Comparison of ENCODE assay signal across 12 cellular contexts in the genomic region with DNA sequence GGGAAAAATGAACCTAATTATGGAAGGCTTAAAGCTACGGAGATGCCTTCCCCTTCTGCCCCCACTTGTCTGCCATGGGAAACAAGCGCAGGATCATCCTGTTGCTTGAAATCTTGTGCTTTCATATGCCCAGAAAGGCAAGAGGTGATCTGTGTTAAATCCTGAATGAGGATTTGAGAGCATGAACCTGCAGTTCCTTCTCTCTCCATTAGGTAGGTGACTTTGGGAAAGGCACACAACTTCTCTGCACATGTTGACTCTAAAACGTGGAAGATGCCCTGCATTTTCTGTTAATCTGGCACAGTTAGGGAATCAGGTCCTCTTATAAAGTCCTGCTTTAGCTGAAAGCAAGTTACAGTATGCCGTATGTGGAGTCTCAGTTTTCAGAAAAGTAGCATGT. TPM values are rescaled to one million over a fixed set of nuclear protein-coding genes. Genes with fewer than 3 reads are reported as not detected.
DNase-seq lines count a peak whose midpoint lies in the region; ATAC-seq, FAIRE-seq and TF ChIP-seq lines count a peak whose summit lies in the region.
"Had no signal": no experiment of that assay in that cellular context is flagged by ENCODE, and none has a peak within 500 bp of the region (broad histone marks: within the 10 kb centered on the region; RNA-seq: fewer than 3 reads in every experiment).

No MANE protein-coding gene starts in this region.

- POLR2A ChIA-PET in HCT116 (lab: Charles Lee) (no interaction called here), WTC11 (lab: Charles Lee) (no interaction called here), HepG2 (lab: Yijun Ruan, JAX) (no interaction called here)

- TF ChIP-seq RAD21 in HCT116 (IDR thresholded peaks at IDR 0.05; ENCODE audit: low read depth) (no peak), HepG2 (CRISPR knock-in tag; IDR thresholded peaks at IDR 0.05) (no peak)

- no peaks in the 10 kb centered on the region for H3K27me3 Mint-ChIP-seq in WTC11 (ENCODE audit: low read depth)

- H3F3A ChIP-seq in DOHH2 (ENCODE audit: control insufficient read depth, insufficient read depth), result no peaks in the 10 kb centered on the region

- ATAC-seq in HCT116 (peak; percentile 77), WTC11 (peak; percentile 74), HepG2 (peak; percentile 82), GM19463 (IDR thresholded peaks at IDR 0.05; ENCODE audit: unreplicated experiment) (no peak), HG02610 (IDR thresholded peaks at IDR 0.05; ENCODE audit: unreplicated experiment) (no peak)
- ATAC-seq: activated T-cell treated with anti-CD3 and anti-CD28 coated beads, Interleukin-2, amount 50 U/mL, for 72 hours had no signal

- intact Hi-C loops in HCT116 (cut with micrococcal nuclease) (no loop called here), HepG2 (cut with micrococcal nuclease; ENCODE audit: unreplicated experiment) (no loop called here), sigmoid colon (cut with DNase I) (no loop called here)

- H3K4me2 ChIP-seq in DOHH2 (ENCODE audit: low read length) (no peak overlapping the region), HCT116 (ENCODE audit: low read length) (no peak overlapping the region), HepG2 (ENCODE audit: low read depth, low read length) (no peak overlapping the region)

- no peaks in the 10 kb centered on the region for H3K79me2 ChIP-seq in DOHH2 (ENCODE audit: control insufficient read depth, low read length)
- no peaks in the 10 kb centered on the region for H3K79me2 ChIP-seq in HCT116 (ENCODE audit: insufficient read depth, low read length)
- H3K79me2 ChIP-seq in HepG2 (ENCODE audit: insufficient read depth, low read length), result no peaks in the 10 kb centered on the region

- H3K4me3 Mint-ChIP-seq in WTC11, result no peak overlapping the region
- H3K4me3 Mint-ChIP-seq: activated T-cell treated with anti-CD3 and anti-CD28 coated beads, Interleukin-2, amount 50 U/mL, for 72 hours had no signal

- FAIRE-seq in HepG2 (lab: Jason Lieb, UNC), result no peak

- no peaks in the 10 kb centered on the region for H3K4me1 ChIP-seq in DOHH2 (ENCODE audit: control insufficient read depth, low read length)
- no peaks in the 10 kb centered on the region for H3K4me1 ChIP-seq in HCT116 (ENCODE audit: control insufficient read depth in 1 of 2, insufficient read depth in 2 of 2, low read length in 2 of 2)
- no peaks in the 10 kb centered on the region for H3K4me1 ChIP-seq in HepG2 (ENCODE audit: insufficient read depth, low read length)
- H3K4me1 ChIP-seq in sigmoid colon, result no peaks in the 10 kb centered on the region

- H3K9me3 Mint-ChIP-seq in WTC11, result no peaks in the 10 kb centered on the region
- H3K9me3 Mint-ChIP-seq: activated T-cell treated with anti-CD3 and anti-CD28 coated beads, Interleukin-2, amount 50 U/mL, for 72 hours had no signal

- TF ChIP-seq CTCF in DOHH2 (IDR thresholded peaks at IDR 0.05; ENCODE audit: low read depth, low read length, poor library complexity, severe bottlenecking) (peak; percentile 13), HCT116 (IDR thresholded peaks at IDR 0.05 in 2 of 3, conservative IDR thresholded peaks at IDR 0.05 in 1 of 3; ENCODE audit: borderline replicate concordance in 1 of 3, insufficient read depth in 1 of 3, low read depth in 2 of 3, low read length in 2 of 3) (peak in 2 of 3 experiments; percentile 44 to 48; a peak in 4 of 6 replicates), WTC11 (IDR thresholded peaks at IDR 0.05) (no peak), HepG2 (CRISPR knock-in tag; IDR thresholded peaks at IDR 0.05) (no peak), sigmoid colon (IDR thresholded peaks at IDR 0.05) (no peak)

- H3K27ac ChIP-seq in DOHH2 (ENCODE audit: low read depth, low read length) (no peak overlapping the region), HCT116 (ENCODE audit: low read depth, low read length) (no peak overlapping the region), HepG2 (ENCODE audit: extremely low read length, insufficient read depth, low read length) (no peak overlapping the region), sigmoid colon (no peak overlapping the region)

- H3K9ac ChIP-seq in HCT116 (ENCODE audit: low read length) (no peak overlapping the region), HepG2 (ENCODE audit: insufficient read depth, low read depth, low read length) (no peak overlapping the region)

- TF ChIP-seq EP300 in HepG2 (IDR thresholded peaks at IDR 0.05; ENCODE audit: low read depth in 2 of 2, low read length in 2 of 2) (no peak), HepG2 (CRISPR knock-in tag; IDR thresholded peaks at IDR 0.05; ENCODE audit: borderline replicate concordance) (no peak), sigmoid colon (IDR thresholded peaks at IDR 0.05) (no peak)

- WGBS in HepG2 (ENCODE audit: low lambda C conversion rate), result 8% methylated on average over 4 of the region's 4 CpGs
- 68 to 76% methylated on average over 4 of the region's 4 CpGs for WGBS in sigmoid colon, 2 donors

- CTCF ChIA-PET in HCT116 (lab: Charles Lee) (no interaction called here), WTC11 (lab: Charles Lee) (no interaction called here), HepG2 (lab: Yijun Ruan, JAX; ENCODE audit: low intra/inter-chr PET ratio, low total read pairs) (no interaction called here)

- H3K27me3 ChIP-seq in DOHH2 (ENCODE audit: control insufficient read depth, low read length) (no peaks in the 10 kb centered on the region), HCT116 (ENCODE audit: insufficient read depth, low read length) (no peaks in the 10 kb centered on the region), HepG2 (ENCODE audit: control insufficient read depth in 1 of 2, insufficient read depth in 2 of 2, low read length in 2 of 2) (peaks cover 0 to 26% of the 10 kb centered on the region in 2 experiments; a peak in 3 of 5 replicates), sigmoid colon (no peaks in the 10 kb centered on the region)

- peaks cover 2% of the 10 kb centered on the region; the same call in 1 of the 2 replicates for H3K36me3 Mint-ChIP-seq in WTC11

- H3K36me3 ChIP-seq in DOHH2 (ENCODE audit: control insufficient read depth, low read length) (no peaks in the 10 kb centered on the region), HCT116 (ENCODE audit: control insufficient read depth in 1 of 2, insufficient read depth in 2 of 2, low read length in 2 of 2) (no peaks in the 10 kb centered on the region), HepG2 (replicated peaks in 1 of 2; ENCODE audit: control insufficient read depth in 1 of 2, insufficient read depth in 2 of 2, low read length in 2 of 2) (no peaks in the 10 kb centered on the region), sigmoid colon (no peaks in the 10 kb centered on the region)

- no peaks in the 10 kb centered on the region for H3K9me2 ChIP-seq in DOHH2 (replicated peaks; ENCODE audit: control insufficient read depth, low read length)
- no peaks in the 10 kb centered on the region for H3K9me2 ChIP-seq in HCT116 (ENCODE audit: insufficient read depth)

- in situ Hi-C loops in HepG2 (cut with HindIII; ENCODE audit: extremely low pct_ligation_motif_present, low pct_unique_long_range_greater_than_20kb), result no loop called here

- RAD21 ChIA-PET in HCT116 (lab: Charles Lee; ENCODE audit: low non-redundant PET in 1 of 2, low total read pairs in 2 of 2, uncharacterized antibody in 2 of 2, unreplicated experiment in 2 of 2), result no interaction called here

- H4K20me1 ChIP-seq in DOHH2 (ENCODE audit: control insufficient read depth, insufficient read depth, low read depth, low read length) (no peaks in the 10 kb centered on the region), HCT116 (ENCODE audit: insufficient read depth) (no peaks in the 10 kb centered on the region), HepG2 (ENCODE audit: insufficient read depth, low read length) (no peaks in the 10 kb centered on the region)

- no TSS peak for BruUV-seq in HCT116 (replicated peaks; lab: Mats Ljungman, UMichigan)
- BruUV-seq in HepG2 (replicated peaks; lab: Mats Ljungman, UMichigan), result no TSS peak

- H3K4me1 Mint-ChIP-seq in WTC11, result no peaks in the 10 kb centered on the region

- no peak for TF ChIP-seq POLR2A in HCT116 (IDR thresholded peaks at IDR 0.05; ENCODE audit: borderline replicate concordance, extremely low read depth, insufficient read depth, insufficient read length)
- no peak for TF ChIP-seq POLR2A in HepG2 (IDR thresholded peaks at IDR 0.05; ENCODE audit: insufficient read depth in 1 of 2, low read depth in 2 of 2, low read length in 2 of 2)
- no peak for TF ChIP-seq POLR2A in sigmoid colon (IDR thresholded peaks at IDR 0.05)

- H3K27ac Mint-ChIP-seq in WTC11, result no peak overlapping the region
- H3K27ac Mint-ChIP-seq: activated T-cell treated with anti-CD3 and anti-CD28 coated beads, Interleukin-2, amount 50 U/mL, for 72 hours had no signal

- DNase-seq in HCT116 (ENCODE audit: low read depth, low spot score) (peak; percentile 15), WTC11 (ENCODE audit: low spot score) (no peak), HepG2 (ENCODE audit: low spot score) (no peak), sigmoid colon (no peak), NCI-H69 (lab: John Stamatoyannopoulos, UW) (no peak)
- DNase-seq: activated CD4-positive, CD25-positive, alpha-beta regulatory T cell treated with anti-CD3 and anti-CD28 coated beads, Interleukin-2, amount 50 U/mL, for 72 hours; activated T-cell treated with anti-CD3 and anti-CD28 coated beads, Interleukin-2, amount 50 U/mL, for 72 hours; anterior cingulate cortex; NCI-H1092 had no signal

- H3K9me3 ChIP-seq in DOHH2 (ENCODE audit: control insufficient read depth, insufficient read depth, low read length) (no peaks in the 10 kb centered on the region), HCT116 (ENCODE audit: control insufficient read depth in 1 of 2, insufficient read depth in 1 of 2, low read depth in 1 of 2, low read length in 2 of 2) (no peaks in the 10 kb centered on the region), HepG2 (ENCODE audit: low read length) (no peaks in the 10 kb centered on the region), sigmoid colon (no peaks in the 10 kb centered on the region)

- no peak overlapping the region for H2AFZ ChIP-seq in HCT116 (ENCODE audit: low read depth, low read length, poor library complexity, severe bottlenecking)
- no peak overlapping the region for H2AFZ ChIP-seq in HepG2 (ENCODE audit: low read length)

- H3K4me3 ChIP-seq in DOHH2 (ENCODE audit: low read length), result no peak overlapping the region
- no peak overlapping the region for H3K4me3 ChIP-seq in HCT116 (replicated peaks in 1 of 2; ENCODE audit: low read depth in 1 of 2, low read length in 2 of 2)
- H3K4me3 ChIP-seq in HepG2 (replicated peaks in 1 of 3; ENCODE audit: insufficient read depth in 1 of 3, low read depth in 2 of 3, low read length in 3 of 3), result no peak overlapping the region
- no peak overlapping the region for H3K4me3 ChIP-seq in sigmoid colon

RNA-seq across cellular contexts. Expression of a gene that starts 46.6 kb away (rescaled TPM):
- total RNA-seq in HCT116 (2021; ENCODE audit: unreplicated experiment) (24.6 TPM), WTC11 (2021) (27.5 to 36.1 TPM (median 34.5 TPM) in 3 replicates), HepG2 (2016; rRNA removed; fragmentation: Illumina TruSeq; extraction: Trizol) (36.1 and 51.6 TPM in 2 replicates), sigmoid colon (10 to 100 TPM; 28.2 to 38.4 (median 30.7) TPM)
- 5.7 and 6.4 TPM in 2 replicates for polyA plus RNA-seq in HCT116 (2012)
- 12.0 and 14.3 TPM in 2 replicates for total RNA-seq in HepG2 (2016; cell fraction: cytosol; rRNA removed; fragmentation: Illumina TruSeq; extraction: Trizol; ENCODE audit: low read depth)
- total RNA-seq in HepG2 (2016; cell fraction: insoluble cytoplasmic fraction; rRNA removed; fragmentation: Illumina TruSeq; extraction: Trizol), result 32.8 and 45.8 TPM in 2 replicates
- total RNA-seq in HepG2 (2016; cell fraction: membrane; rRNA removed; fragmentation: Illumina TruSeq; extraction: Trizol), result 9.2 and 11.7 TPM in 2 replicates
- total RNA-seq in HepG2 (2016; cell fraction: nucleus; rRNA removed; fragmentation: Illumina TruSeq; extraction: Trizol), result 34.1 and 35.4 TPM in 2 replicates
- polyA plus RNA-seq in HepG2 (2011; rRNA removed) (14.4 and 16.3 TPM in 2 replicates), sigmoid colon (1 to 10 TPM; 1.2 to 6.8 (median 1.8) TPM)
- 6.7 and 8.5 TPM in 2 replicates for polyA plus RNA-seq in HepG2 (2011; cell fraction: cytosol; rRNA removed)
- polyA plus RNA-seq in HepG2 (2011; cell fraction: nucleus; rRNA removed), result 20.7 and 23.7 TPM in 2 replicates
- polyA plus RNA-seq in HepG2 (2012), result 13.2 and 25.7 TPM in 2 replicates
- polyA plus RNA-seq in HepG2 (2016; cell fraction: cytosol; fragmentation: Illumina TruSeq; extraction: Trizol; ENCODE audit: low read depth), result 0.38 and 0.40 TPM in 2 replicates
- 13.0 and 15.2 TPM in 2 replicates for polyA plus RNA-seq in HepG2 (2016; cell fraction: insoluble cytoplasmic fraction; fragmentation: Illumina TruSeq; extraction: Trizol; ENCODE audit: low read depth)
- polyA plus RNA-seq in HepG2 (2016; cell fraction: membrane; fragmentation: Illumina TruSeq; extraction: Trizol; ENCODE audit: low read depth), result 1.4 and 1.5 TPM in 2 replicates
- polyA plus RNA-seq in HepG2 (2016; cell fraction: nucleus; fragmentation: Illumina TruSeq; extraction: Trizol; ENCODE audit: insufficient read depth, low read depth), result 23.5 and 24.6 TPM in 2 replicates
- 22.9 and 26.2 TPM in 2 replicates for polyA minus RNA-seq in HepG2 (2011; rRNA and poly(A)+ RNA removed; ENCODE audit: low replicate concordance)
- 29.8 and 33.5 TPM in 2 replicates for polyA minus RNA-seq in HepG2 (2011; cell fraction: cytosol; rRNA and poly(A)+ RNA removed)
- 54.3 and 66.4 TPM in 2 replicates for polyA minus RNA-seq in HepG2 (2011; cell fraction: nucleus; rRNA and poly(A)+ RNA removed)

Comparison
In these comparisons a context has a peak if more than half of its experiments do, and no peak if none do; other contexts are left out.
1. CTCF ChIP-seq: peak in DOHH2 (single experiment) and HCT116 (2 of 3); none in WTC11 (single experiment), HepG2 (single experiment) and sigmoid colon (0 of 4).
2. ATAC-seq: peak in HCT116 (single experiment), WTC11 (single experiment) and HepG2 (single experiment); none in GM19463 (single experiment) and HG02610 (single experiment).